Comparison of ENCODE assay signal across 13 cellular contexts in the genomic region with DNA sequence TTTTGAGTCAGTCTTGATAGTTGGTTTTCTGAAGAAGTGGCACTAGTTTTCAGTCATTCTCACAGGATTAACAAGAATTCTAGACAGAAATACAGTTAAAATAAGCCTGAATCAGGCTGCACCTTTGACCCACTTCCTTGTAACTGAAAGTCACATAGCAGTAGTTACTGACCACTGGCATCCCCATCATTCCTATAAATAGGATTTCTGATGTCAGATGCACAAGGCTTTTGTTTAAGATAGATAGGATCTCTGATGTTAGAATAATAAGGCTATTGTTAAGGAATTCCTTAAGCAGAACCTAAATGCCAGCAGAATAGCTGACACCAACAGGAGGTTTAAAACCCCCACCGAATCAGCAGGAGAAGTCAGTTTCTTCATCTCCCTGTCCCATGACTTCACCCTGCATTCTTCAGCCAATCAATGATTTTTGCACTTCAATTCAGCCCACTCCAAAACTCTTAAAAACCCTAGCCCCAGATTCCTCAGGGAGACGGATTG. TPM values are rescaled to one million over a fixed set of nuclear protein-coding genes. Genes with fewer than 3 reads are reported as not detected.
A peak's percentile ranks its signal among the peaks of the same experiment; 100 is the strongest.
DNase-seq lines count a peak whose midpoint lies in the region; ATAC-seq and TF ChIP-seq lines count a peak whose summit lies in the region.
"Had no signal": no experiment of that assay in that cellular context is flagged by ENCODE, and none has a peak within 500 bp of the region (broad histone marks: within the 10 kb centered on the region; RNA-seq: fewer than 3 reads in every experiment).

No MANE protein-coding gene starts in this region.

- H3K4me1 ChIP-seq in ectodermal cell (ENCODE audit: control insufficient read depth, insufficient read depth, low read length) (peaks cover 10% of the 10 kb centered on the region), spleen (peaks cover 0 to 17% (median 4%) of the 10 kb centered on the region in 6 donors)

- BruUV-seq in Calu3 (replicated peaks; lab: Mats Ljungman, UMichigan), result no TSS peak

- no peaks in the 10 kb centered on the region for H3K27me3 Mint-ChIP-seq in Calu3 (ENCODE audit: unreplicated experiment)
- no peaks in the 10 kb centered on the region for H3K27me3 Mint-ChIP-seq in neural crest cell (ENCODE audit: low read depth)

- ATAC-seq in GM19324 (IDR thresholded peaks at IDR 0.05; ENCODE audit: low FRiP score, unreplicated experiment) (no peak), HG03175 (IDR thresholded peaks at IDR 0.05; ENCODE audit: unreplicated experiment) (no peak)
- ATAC-seq: GM12878, natural killer cell had no signal

- WGBS in ectodermal cell, 2 experiments, result 1 to 5% methylated on average over 2 of the region's 2 CpGs
- 67 to 98% (median 84%) methylated on average over 2 of the region's 2 CpGs for WGBS in spleen, 5 donors

- H3K36me3 ChIP-seq in ectodermal cell (ENCODE audit: control insufficient read depth, insufficient read depth, low read length) (no peaks in the 10 kb centered on the region), spleen (no peaks in the 10 kb centered on the region)

- DNase-seq in Calu3 (peak; percentile 51), LHCN-M2 (ENCODE audit: low read depth) (peak; percentile 69), neural crest cell (ENCODE audit: low read depth, low spot score) (no peak), spleen (no peak), HK-2 (ENCODE audit: unreplicated experiment) (no peak)
- DNase-seq: activated CD4-positive, alpha-beta T cell treated with anti-CD3 and anti-CD28 coated beads, Interleukin-2, amount 50 U/mL, for 1 hour; natural killer cell; NCI-H1417 had no signal

- H3K27me3 ChIP-seq in ectodermal cell (ENCODE audit: control insufficient read depth, insufficient read depth, low read length, poor library complexity, severe bottlenecking) (no peaks in the 10 kb centered on the region), spleen (replicated peaks in 1 of 7) (no peaks in the 10 kb centered on the region)
- H3K27me3 ChIP-seq: hepatocyte had no signal

- no peak for TF ChIP-seq POLR2A in spleen (IDR thresholded peaks at IDR 0.05)

- no peak overlapping the region for H3K4me3 Mint-ChIP-seq in Calu3 (ENCODE audit: low read depth, unreplicated experiment)
- H3K4me3 Mint-ChIP-seq in neural crest cell, result no peak overlapping the region
- H3K4me3 Mint-ChIP-seq: natural killer cell had no signal

- no peaks in the 10 kb centered on the region for H3K9me3 Mint-ChIP-seq in Calu3 (ENCODE audit: low read depth, unreplicated experiment)
- peaks cover 6% of the 10 kb centered on the region for H3K9me3 Mint-ChIP-seq in neural crest cell
- H3K9me3 Mint-ChIP-seq: natural killer cell had no signal

- H3K36me3 Mint-ChIP-seq in Calu3 (ENCODE audit: insufficient read depth, unreplicated experiment) (no peaks in the 10 kb centered on the region), neural crest cell (ENCODE audit: low read depth) (no peaks in the 10 kb centered on the region)
- H3K36me3 Mint-ChIP-seq: natural killer cell had no signal

- H3K4me1 Mint-ChIP-seq in Calu3 (ENCODE audit: low read depth, unreplicated experiment) (peaks cover 47% of the 10 kb centered on the region), neural crest cell (peaks cover 13% of the 10 kb centered on the region)

- H3K9me3 ChIP-seq in ectodermal cell (ENCODE audit: control insufficient read depth, low read length), result no peaks in the 10 kb centered on the region
- peaks cover 0 to 4% (median 0%) of the 10 kb centered on the region in 8 donors for H3K9me3 ChIP-seq in spleen

- peak overlapping the region; percentile 72 for H3K27ac ChIP-seq in ectodermal cell (ENCODE audit: insufficient read depth, low read depth, low read length, poor library complexity, severe bottlenecking)
- no peak overlapping the region for H3K27ac ChIP-seq in spleen
- H3K27ac ChIP-seq: hepatocyte had no signal

- TF ChIP-seq CTCF in Calu3 (IDR thresholded peaks at IDR 0.05; ENCODE audit: unreplicated experiment), result no peak
- no peak for TF ChIP-seq CTCF in neural crest cell (conservative IDR thresholded peaks at IDR 0.05)
- no peak for TF ChIP-seq CTCF in spleen (IDR thresholded peaks at IDR 0.05 in 8 of 11, conservative IDR thresholded peaks at IDR 0.05 in 3 of 11)

- intact Hi-C loops in Calu3 (cut with micrococcal nuclease; ENCODE audit: unreplicated experiment), result no loop called here
- intact Hi-C loops in spleen (cut with DNase I; ENCODE audit: low total_unique reads), result no loop called here

- H3K4me3 ChIP-seq in ectodermal cell (ENCODE audit: insufficient read depth, low read depth, low read length), result no peak overlapping the region
- no peak overlapping the region for H3K4me3 ChIP-seq in spleen
- H3K4me3 ChIP-seq: GM12878, hepatocyte had no signal

- H3K27ac Mint-ChIP-seq in Calu3 (ENCODE audit: unreplicated experiment) (peak overlapping the region; percentile 5), neural crest cell (ENCODE audit: unreplicated experiment) (peak overlapping the region; percentile 35)
- H3K27ac Mint-ChIP-seq: natural killer cell had no signal

- CTCF ChIA-PET in Calu3 (lab: Charles Lee), result no interaction called here

RNA-seq across cellular contexts. Expression of gene ZBTB24, which starts 30.6 kb away (rescaled TPM):
- total RNA-seq in Calu3 (2022), result 11.2 and 11.5 TPM in 2 replicates
- 8.8 and 11.0 TPM in 2 replicates for total RNA-seq in LHCN-M2 (2014; rRNA removed)
- 2.3 TPM for polyA plus RNA-seq in LHCN-M2 (2012)
- polyA plus RNA-seq in ectodermal cell (2013, experiment 1 of 4), result 13.7 TPM
- polyA plus RNA-seq in ectodermal cell (2013, experiment 2 of 4), result 18.3 TPM
- 13.9 TPM for polyA plus RNA-seq in ectodermal cell (2013, experiment 3 of 4)
- polyA plus RNA-seq in ectodermal cell (2013, experiment 4 of 4), result 14.2 TPM
- 10.5 and 10.8 TPM in 2 replicates for total RNA-seq in neural crest cell
- total RNA-seq in spleen, result 10 to 100 TPM; 11.1 to 15.0 (median 13.0) TPM
- 1 to 10 TPM; 4.5 to 8.7 (median 5.6) TPM for polyA plus RNA-seq in spleen

RNA-seq across cellular contexts. Expression of gene MICAL1, which starts 58.0 kb away (rescaled TPM):
- total RNA-seq in Calu3 (2022) (22.5 and 25.4 TPM in 2 replicates), LHCN-M2 (2014; rRNA removed) (147 and 151 TPM in 2 replicates), neural crest cell (55.5 and 58.7 TPM in 2 replicates), spleen (100 to 1,000 TPM in 3 of 7 donors, 10 to 100 TPM in 4; 68.4 to 169 (median 78.7) TPM)
- 76.0 TPM for polyA plus RNA-seq in LHCN-M2 (2012)
- polyA plus RNA-seq in ectodermal cell (2013, experiment 1 of 4), result 92.4 TPM
- polyA plus RNA-seq in ectodermal cell (2013, experiment 2 of 4), result 115 TPM
- polyA plus RNA-seq in ectodermal cell (2013, experiment 3 of 4), result 89.0 TPM
- 96.2 TPM for polyA plus RNA-seq in ectodermal cell (2013, experiment 4 of 4)
- 100 to 1,000 TPM in 1 of 3 donors, 10 to 100 TPM in 2; 51.5 to 107 (median 87.7) TPM for polyA plus RNA-seq in spleen

Comparison
In these comparisons a context has a peak if more than half of its experiments do, and no peak if none do; other contexts are left out.
1. DNase-seq: peak in Calu3 (single experiment) and LHCN-M2 (single experiment); none in neural crest cell (single experiment), spleen (single experiment) and HK-2 (single experiment).